14 cellular contexts compared by ENCODE assay signal in genomic region chr16:386641-387156, GRCh38. TPM values are rescaled to one million over a fixed set of nuclear protein-coding genes. Genes with fewer than 3 reads are reported as not detected.
DNase-seq lines count a peak whose midpoint lies in the region; ATAC-seq and TF ChIP-seq lines count a peak whose summit lies in the region.
"Had no signal": no experiment of that assay in that cellular context is flagged by ENCODE, and none has a peak within 500 bp of the region (broad histone marks: within the 10 kb centered on the region; RNA-seq: fewer than 3 reads in every experiment).

No MANE protein-coding gene starts in this region.

- H3K36me3 Mint-ChIP-seq in glutamatergic neuron (ENCODE audit: unreplicated experiment) (no peaks in the 10 kb centered on the region), CD14-positive monocyte (peaks cover 0 to 6% of the 10 kb centered on the region in 2 donors)

- H3K36me3 ChIP-seq in GM23248 (ENCODE audit: low read depth) (no peaks in the 10 kb centered on the region), SJCRH30 (no peaks in the 10 kb centered on the region)
- H3K36me3 ChIP-seq: esophagus muscularis mucosa had no signal

- peaks cover 5% of the 10 kb centered on the region for H3K27me3 Mint-ChIP-seq in glutamatergic neuron (ENCODE audit: unreplicated experiment)
- H3K27me3 Mint-ChIP-seq in CD14-positive monocyte (ENCODE audit: low read depth in 3 of 3), result peaks cover 0 to 13% (median 11%) of the 10 kb centered on the region in 3 donors

- H4K20me1 ChIP-seq in GM23248 (ENCODE audit: insufficient read depth), result no peaks in the 10 kb centered on the region

- intact Hi-C loops in CD14-positive monocyte (cut with micrococcal nuclease), result no loop called here

- no peak overlapping the region for H3K4me3 Mint-ChIP-seq in glutamatergic neuron (ENCODE audit: unreplicated experiment)
- no peak overlapping the region for H3K4me3 Mint-ChIP-seq in CD14-positive monocyte

- no peaks in the 10 kb centered on the region for H3K9me2 ChIP-seq in GM23248 (ENCODE audit: insufficient read depth)

- H3K9me3 Mint-ChIP-seq in glutamatergic neuron (ENCODE audit: unreplicated experiment) (peaks cover 7% of the 10 kb centered on the region), CD14-positive monocyte (peaks cover 0 to 1% (median 0%) of the 10 kb centered on the region in 7 donors)

- H3K4me3 ChIP-seq in GM23248, result no peak overlapping the region
- peak overlapping the region; percentile 45 for H3K4me3 ChIP-seq in SJCRH30
- H3K4me3 ChIP-seq: esophagus muscularis mucosa had no signal

- no peaks in the 10 kb centered on the region for H3K9me3 ChIP-seq in GM23248 (ENCODE audit: low read depth)
- no peaks in the 10 kb centered on the region for H3K9me3 ChIP-seq in SJCRH30 (replicated peaks)
- H3K9me3 ChIP-seq: esophagus muscularis mucosa had no signal

- H3K27me3 ChIP-seq in GM23248 (replicated peaks; ENCODE audit: insufficient read depth) (no peaks in the 10 kb centered on the region), SJCRH30 (no peaks in the 10 kb centered on the region)
- H3K27me3 ChIP-seq: esophagus muscularis mucosa had no signal

- H3K79me2 ChIP-seq in GM23248 (ENCODE audit: insufficient read depth), result no peaks in the 10 kb centered on the region

- H3F3A ChIP-seq in GM23248 (ENCODE audit: insufficient read depth), result no peaks in the 10 kb centered on the region

- H3K27ac Mint-ChIP-seq in glutamatergic neuron (ENCODE audit: unreplicated experiment) (peak overlapping the region; percentile 39), CD14-positive monocyte (peak overlapping the region in 1 of 7 donors; percentile 9)

- TF ChIP-seq CTCF in glutamatergic neuron (IDR thresholded peaks at IDR 0.05; ENCODE audit: partially characterized antibody, unreplicated experiment) (no peak), CD14-positive monocyte (IDR thresholded peaks at IDR 0.05) (no peak)

- 81 to 85% methylated on average over 19 of the region's 19 CpGs for WGBS in GM23248 (ENCODE audit: low coverage in 1 of 2, low lambda C conversion rate in 2 of 2, missing lambda C conversion rate in 2 of 2), 2 experiments

- H3K9ac ChIP-seq in GM23248, result no peak overlapping the region

- peak overlapping the region; percentile 33; the same call in 1 of the 2 replicates for H2AFZ ChIP-seq in GM23248

- in situ Hi-C loops in GM23248 (cut with MboI), result no loop called here

- peaks cover 28% of the 10 kb centered on the region for H3K4me1 Mint-ChIP-seq in glutamatergic neuron (ENCODE audit: low read depth, unreplicated experiment)
- H3K4me1 Mint-ChIP-seq in CD14-positive monocyte, result peaks cover 27% of the 10 kb centered on the region

- H3K4me1 ChIP-seq in GM23248 (ENCODE audit: insufficient read depth) (no peaks in the 10 kb centered on the region), SJCRH30 (peaks cover 5% of the 10 kb centered on the region)

- ATAC-seq in HG03378 (IDR thresholded peaks at IDR 0.05; ENCODE audit: unreplicated experiment) (no peak), HG03097 (IDR thresholded peaks at IDR 0.05; ENCODE audit: low FRiP score, unreplicated experiment) (no peak), HG02938 (IDR thresholded peaks at IDR 0.05; ENCODE audit: unreplicated experiment) (no peak)

- no peak for DNase-seq in GM23248
- DNase-seq in SJCRH30, result peak in 1 of 2 experiments; percentile 54
- no peak for DNase-seq in glutamatergic neuron
- DNase-seq in putamen (ENCODE audit: low spot score), result peak; percentile 73
- DNase-seq in CD14-positive monocyte (ENCODE audit: low spot score), result no peak
- DNase-seq: activated CD8-positive, alpha-beta memory T cell treated with anti-CD3 and anti-CD28 coated beads, Interleukin-2, amount 50 U/mL, for 4 hours; DMS79; Kasumi-1; kidney; NCI-H526 had no signal

- H3K4me2 ChIP-seq in GM23248 (ENCODE audit: unreplicated experiment), result no peak overlapping the region

- H3K27ac ChIP-seq in GM23248 (no peak overlapping the region), SJCRH30 (no peak overlapping the region)

RNA-seq across cellular contexts. Expression of gene PGAP6, which starts 4.9 kb away (rescaled TPM):
- total RNA-seq in GM23248 (2014; rRNA removed; shearing (Covaris generic)), result 78.4 and 98.6 TPM in 2 replicates
- polyA plus RNA-seq in GM23248 (2016; fragmentation: Nextera tagmentation; extraction: Ambion mirVana), result 16.4 and 20.6 TPM in 2 replicates
- 25.6 and 27.5 TPM in 2 replicates for total RNA-seq in SJCRH30 (2014; rRNA removed; shearing (Covaris generic))
- total RNA-seq in glutamatergic neuron (ENCODE audit: unreplicated experiment), result 54.5 TPM
- 10 to 100 TPM; 18.2 to 39.8 TPM for polyA plus RNA-seq in CD14-positive monocyte

RNA-seq across cellular contexts. Expression of gene NME4, which starts 10.3 kb away (rescaled TPM):
- 128 and 175 TPM in 2 replicates for total RNA-seq in GM23248 (2014; rRNA removed; shearing (Covaris generic))
- polyA plus RNA-seq in GM23248 (2016; fragmentation: Nextera tagmentation; extraction: Ambion mirVana) (283 and 293 TPM in 2 replicates), CD14-positive monocyte (10 to 100 TPM; 26.9 to 31.4 TPM)
- total RNA-seq in SJCRH30 (2014; rRNA removed; shearing (Covaris generic)), result 140 and 149 TPM in 2 replicates
- 82.6 TPM for total RNA-seq in glutamatergic neuron (ENCODE audit: unreplicated experiment)

RNA-seq across cellular contexts. Expression of gene DECR2, which starts 15.0 kb away (rescaled TPM):
- total RNA-seq in GM23248 (2014; rRNA removed; shearing (Covaris generic)), result 7.8 and 8.9 TPM in 2 replicates
- polyA plus RNA-seq in GM23248 (2016; fragmentation: Nextera tagmentation; extraction: Ambion mirVana), result 25.2 and 26.1 TPM in 2 replicates
- total RNA-seq in SJCRH30 (2014; rRNA removed; shearing (Covaris generic)), result 4.8 and 5.7 TPM in 2 replicates
- 26.2 TPM for total RNA-seq in glutamatergic neuron (ENCODE audit: unreplicated experiment)
- polyA plus RNA-seq in CD14-positive monocyte, result 1 to 10 TPM; 5.7 to 8.7 TPM

RNA-seq across cellular contexts. Expression of gene MRPL28, which starts 16.4 kb away (rescaled TPM):
- total RNA-seq in GM23248 (2014; rRNA removed; shearing (Covaris generic)), result 94.1 and 103 TPM in 2 replicates
- 108 and 110 TPM in 2 replicates for polyA plus RNA-seq in GM23248 (2016; fragmentation: Nextera tagmentation; extraction: Ambion mirVana)
- 81.4 and 96.8 TPM in 2 replicates for total RNA-seq in SJCRH30 (2014; rRNA removed; shearing (Covaris generic))
- total RNA-seq in glutamatergic neuron (ENCODE audit: unreplicated experiment), result 69.6 TPM
- polyA plus RNA-seq in CD14-positive monocyte, result 10 to 100 TPM; 88.1 to 88.5 TPM

RNA-seq across cellular contexts. Expression of gene AXIN1, which starts 34.2 kb away (rescaled TPM):
- total RNA-seq in GM23248 (2014; rRNA removed; shearing (Covaris generic)), result 25.5 and 27.1 TPM in 2 replicates
- polyA plus RNA-seq in GM23248 (2016; fragmentation: Nextera tagmentation; extraction: Ambion mirVana), result 3.0 and 3.3 TPM in 2 replicates
- total RNA-seq in SJCRH30 (2014; rRNA removed; shearing (Covaris generic)), result 20.9 and 21.1 TPM in 2 replicates
- total RNA-seq in glutamatergic neuron (ENCODE audit: unreplicated experiment), result 16.4 TPM
- polyA plus RNA-seq in CD14-positive monocyte, result under 1 TPM; 0.30 to 0.74 TPM
